7 cellular contexts compared by ENCODE assay signal in genomic region chr5:132883261-132883834, GRCh38. TPM values are rescaled to one million over a fixed set of nuclear protein-coding genes. Genes with fewer than 3 reads are reported as not detected.
DNase-seq lines count a peak whose midpoint lies in the region; ATAC-seq and TF ChIP-seq lines count a peak whose summit lies in the region.

No MANE protein-coding gene starts in this region.

- peak overlapping the region; percentile 50; the same call in 1 of the 2 replicates for H3K27ac Mint-ChIP-seq in HFFc6
- no peak overlapping the region for H3K27ac Mint-ChIP-seq in activated naive CD4-positive, alpha-beta T cell treated with anti-CD3 and anti-CD28 coated beads, Interleukin-2, amount 10 ng/mL, durations not matched to agents 7 days and 5 days
- H3K27ac Mint-ChIP-seq in progenitor cell of endocrine pancreas = no peak overlapping the region

- peak; percentile 83 for TF ChIP-seq CTCF in HFFc6 (IDR thresholded peaks at IDR 0.05)
- TF ChIP-seq CTCF in heart right ventricle (IDR thresholded peaks at IDR 0.05) = peak; percentile 39 to 78 (median 68)
- TF ChIP-seq CTCF in progenitor cell of endocrine pancreas (IDR thresholded peaks at IDR 0.05; ENCODE audit: unreplicated experiment) = peak; percentile 70

- ATAC-seq in heart right ventricle = peak; percentile 72 to 91 (median 86)

- H3K4me1 Mint-ChIP-seq in HFFc6 (ENCODE audit: low read depth) (peaks cover 24% of the 10 kb centered on the region), progenitor cell of endocrine pancreas (ENCODE audit: low read depth) (no peaks in the 10 kb centered on the region)
- no peaks in the 10 kb centered on the region for H3K4me1 Mint-ChIP-seq in activated naive CD4-positive, alpha-beta T cell treated with anti-CD3 and anti-CD28 coated beads, Interleukin-2, amount 10 ng/mL, durations not matched to agents 7 days and 5 days

- peaks cover 0 to 10% (median under 1%) of the 10 kb centered on the region in 9 donors for H3K4me1 ChIP-seq in heart right ventricle

- intact Hi-C loops in heart right ventricle (cut with DNase I) = loop anchor here in 8 of 10 donors (1.0 to 10.0 kb wide), 6 partner anchors 51 to 499 kb away; partner anchors contain the start of gene SHROOM1 (in 7 of the 8)

- no peak overlapping the region for H3K4me3 ChIP-seq in heart right ventricle

- DNase-seq in ELR (ENCODE audit: low read depth) (peak; percentile 81), HFFc6 (peak; percentile 71), NCI-H748 treated with DMSO at 0.1 percent for 48 hours (lab: John Stamatoyannopoulos, UW) (peak; percentile 48), heart right ventricle (peak in 1 of 2 donors; percentile 59), progenitor cell of endocrine pancreas (ENCODE audit: low spot score, unreplicated experiment) (no peak)
- DNase-seq in activated naive CD4-positive, alpha-beta T cell treated with anti-CD3 and anti-CD28 coated beads, Interleukin-2, amount 10 ng/mL, durations not matched to agents 7 days and 5 days = peak; percentile 29
- no peak for DNase-seq in activated CD8-positive, alpha-beta memory T cell treated with anti-CD3 and anti-CD28 coated beads for 24 hours

- CTCF ChIA-PET in activated naive CD4-positive, alpha-beta T cell treated with anti-CD3 and anti-CD28 coated beads, Interleukin-2, amount 10 ng/mL, durations not matched to agents 7 days and 5 days (lab: Charles Lee) = interaction anchor here (0.8 to 4.2 kb wide), 16 partner anchors 9 to 382 kb away, joined by 3 to 26 read pairs (median 3); partner anchors contain the start of genes GDF9, HSPA4, SHROOM1 and UQCRQ

- H3K36me3 Mint-ChIP-seq in HFFc6 (ENCODE audit: low read depth) = peaks cover 39% of the 10 kb centered on the region
- H3K36me3 Mint-ChIP-seq in activated naive CD4-positive, alpha-beta T cell treated with anti-CD3 and anti-CD28 coated beads, Interleukin-2, amount 10 ng/mL, durations not matched to agents 7 days and 5 days = peaks cover 50% of the 10 kb centered on the region
- peaks cover 34% of the 10 kb centered on the region for H3K36me3 Mint-ChIP-seq in progenitor cell of endocrine pancreas (ENCODE audit: insufficient read depth)

- no peak overlapping the region for H3K27ac ChIP-seq in heart right ventricle

- H3K27me3 ChIP-seq in heart right ventricle = no peaks in the 10 kb centered on the region

- H3K27me3 Mint-ChIP-seq in HFFc6 (ENCODE audit: insufficient read depth) (no peaks in the 10 kb centered on the region), progenitor cell of endocrine pancreas (no peaks in the 10 kb centered on the region)
- H3K27me3 Mint-ChIP-seq in activated naive CD4-positive, alpha-beta T cell treated with anti-CD3 and anti-CD28 coated beads, Interleukin-2, amount 10 ng/mL, durations not matched to agents 7 days and 5 days = no peaks in the 10 kb centered on the region

- 32 to 39% methylated on average over 2 of the region's 2 CpGs for WGBS in heart right ventricle, 2 donors

- H3K9me3 ChIP-seq in heart right ventricle = no peaks in the 10 kb centered on the region

- H3K4me3 Mint-ChIP-seq in HFFc6 (no peak overlapping the region), progenitor cell of endocrine pancreas (ENCODE audit: low read depth) (no peak overlapping the region)
- no peak overlapping the region for H3K4me3 Mint-ChIP-seq in activated naive CD4-positive, alpha-beta T cell treated with anti-CD3 and anti-CD28 coated beads, Interleukin-2, amount 10 ng/mL, durations not matched to agents 7 days and 5 days

- peaks cover 0 to 100% (median 65%) of the 10 kb centered on the region in 9 donors for H3K36me3 ChIP-seq in heart right ventricle

- H3K9me3 Mint-ChIP-seq in HFFc6 = no peaks in the 10 kb centered on the region
- no peaks in the 10 kb centered on the region for H3K9me3 Mint-ChIP-seq in activated naive CD4-positive, alpha-beta T cell treated with anti-CD3 and anti-CD28 coated beads, Interleukin-2, amount 10 ng/mL, durations not matched to agents 7 days and 5 days
- H3K9me3 Mint-ChIP-seq in progenitor cell of endocrine pancreas (ENCODE audit: low read depth) = no peaks in the 10 kb centered on the region

RNA-seq across cellular contexts. Expression of gene LEAP2, which starts 9.9 kb away (rescaled TPM):
- total RNA-seq in HFFc6 (2021; fragmentation: NEBNext Ultra II Directional; extraction: Animal tissue kit (Norgen Biotek cat#: 25700)) = under 1 TPM; 0.09 to 0.51 (median 0.41) TPM
- 1 to 10 TPM in 5 of 10 donors, under 1 TPM in 5; 0.49 to 1.6 (median 0.92) TPM for total RNA-seq in heart right ventricle
- 1 to 10 TPM in 1 of 2 donors, under 1 TPM in 1; 0.62 to 3.9 TPM for polyA plus RNA-seq in heart right ventricle
- total RNA-seq in progenitor cell of endocrine pancreas = 1.7 and 2.0 TPM in 2 replicates

RNA-seq across cellular contexts. Expression of gene UQCRQ, which starts 16.9 kb away (rescaled TPM):
- total RNA-seq in HFFc6 (2021; fragmentation: NEBNext Ultra II Directional; extraction: Animal tissue kit (Norgen Biotek cat#: 25700)) = 100 to 1,000 TPM; 501 to 678 (median 615) TPM
- total RNA-seq in heart right ventricle (1,000 to 10,000 TPM; 1,190 to 1,962 (median 1,754) TPM), progenitor cell of endocrine pancreas (230 and 275 TPM in 2 replicates)
- 1,000 to 10,000 TPM in 1 of 2 donors, 100 to 1,000 TPM in 1; 824 to 1,591 TPM for polyA plus RNA-seq in heart right ventricle

RNA-seq across cellular contexts. Expression of gene GDF9, which starts 17.1 kb away (rescaled TPM):
- total RNA-seq in HFFc6 (2021; fragmentation: NEBNext Ultra II Directional; extraction: Animal tissue kit (Norgen Biotek cat#: 25700)) = under 1 TPM in 3 of 6 experiments, not detected in 3; 0.09 to 0.14 (median 0.12) TPM
- total RNA-seq in heart right ventricle = under 1 TPM; 0.18 to 0.82 (median 0.43) TPM
- under 1 TPM in 1 of 2 donors, not detected in 1; 0.10 TPM for polyA plus RNA-seq in heart right ventricle
- total RNA-seq in progenitor cell of endocrine pancreas = 0.51 and 0.55 TPM in 2 replicates

RNA-seq across cellular contexts. Expression of gene SHROOM1, which starts 52.9 kb away (rescaled TPM):
- 10 to 100 TPM in 1 of 6 experiments, 1 to 10 TPM in 5; 7.8 to 12.2 (median 8.6) TPM for total RNA-seq in HFFc6 (2021; fragmentation: NEBNext Ultra II Directional; extraction: Animal tissue kit (Norgen Biotek cat#: 25700))
- total RNA-seq in heart right ventricle (1 to 10 TPM; 3.2 to 6.4 (median 4.1) TPM), progenitor cell of endocrine pancreas (10.0 and 12.6 TPM in 2 replicates)
- polyA plus RNA-seq in heart right ventricle = 10 to 100 TPM in 1 of 2 donors, 1 to 10 TPM in 1; 3.5 to 10.8 TPM

Comparison
In these comparisons a context has a peak if more than half of its experiments do, and no peak if none do; other contexts are left out.
1. DNase-seq: peak in ELR (single experiment), HFFc6 (single experiment), NCI-H748 treated with DMSO at 0.1 percent for 48 hours (single experiment) and activated naive CD4-positive, alpha-beta T cell treated with anti-CD3 and anti-CD28 coated beads, Interleukin-2, amount 10 ng/mL, durations not matched to agents 7 days and 5 days (single experiment); none in progenitor cell of endocrine pancreas (single experiment) and activated CD8-positive, alpha-beta memory T cell treated with anti-CD3 and anti-CD28 coated beads for 24 hours (single experiment).
2. Peak in every context shown above with its lines, with median percentiles within 50 percentile points of each other: CTCF ChIP-seq.